In genomic region chr13:22693691-22694090, GRCh38 we compare ENCODE assay signal across 10 cellular contexts.
"Had no signal": no experiment of that assay in that cellular context is flagged by ENCODE, and none has a peak within 500 bp of the region (broad histone marks: within the 10 kb centered on the region; RNA-seq: fewer than 3 reads in every experiment).

No MANE protein-coding gene starts in this region.

- H3K27ac Mint-ChIP-seq: GM23338, H9, HFFc6, IgD-negative memory B cell had no signal

- DNase-seq: H9, HCEC 1CT, HFFc6, KG1 had no signal

- H3K27ac ChIP-seq: HL-60 had no signal

- H2AFZ ChIP-seq: GM23338 had no signal

- ATAC-seq: GM23338, HepG2 had no signal

- H3K27me3 Mint-ChIP-seq: IgD-negative memory B cell had no signal

- FAIRE-seq: H1, H54, HepG2 had no signal

- H3K4me1 Mint-ChIP-seq: GM23338, H9, IgD-negative memory B cell had no signal

- H3K4me2 ChIP-seq: GM23338 had no signal

- H3K4me3 ChIP-seq: GM23338 had no signal

- H3K4me3 Mint-ChIP-seq: GM23338, H9, HFFc6 had no signal
